9 cellular contexts compared by ENCODE assay signal in genomic region chr2:231394201-231395141, GRCh38. TPM values are rescaled to one million over a fixed set of nuclear protein-coding genes. Genes with fewer than 3 reads are reported as not detected.
DNase-seq lines count a peak whose midpoint lies in the region; ATAC-seq and TF ChIP-seq lines count a peak whose summit lies in the region.
"Had no signal": no experiment of that assay in that cellular context is flagged by ENCODE, and none has a peak within 500 bp of the region (broad histone marks: within the 10 kb centered on the region; RNA-seq: fewer than 3 reads in every experiment).

No MANE protein-coding gene starts in this region.

- H3K4me1 ChIP-seq in GM23338 (ENCODE audit: insufficient read depth) (peaks cover 22% of the 10 kb centered on the region), Loucy (ENCODE audit: insufficient read depth, low read length, poor library complexity, severe bottlenecking) (peaks cover 54% of the 10 kb centered on the region), gastroesophageal sphincter (peaks cover 0 to 26% (median 3%) of the 10 kb centered on the region in 3 donors)

- peaks cover 33% of the 10 kb centered on the region for H3K4me1 Mint-ChIP-seq in activated CD8-positive, alpha-beta memory T cell treated with anti-CD3 and anti-CD28 coated beads, Interleukin-2, amount 10 ng/mL, durations not matched to agents 7 days and 5 days
- peaks cover 58% of the 10 kb centered on the region for H3K4me1 Mint-ChIP-seq in GM23338
- H3K4me1 Mint-ChIP-seq in activated CD4-positive, alpha-beta memory T cell treated with anti-CD3 and anti-CD28 coated beads, Interleukin-2, amount 10 ng/mL, durations not matched to agents 7 days and 5 days: peaks cover 29% of the 10 kb centered on the region

- TF ChIP-seq POLR2A in gastroesophageal sphincter (IDR thresholded peaks at IDR 0.05): no peak

- peak overlapping the region; percentile 97 for H3K27ac Mint-ChIP-seq in activated CD8-positive, alpha-beta memory T cell treated with anti-CD3 and anti-CD28 coated beads, Interleukin-2, amount 10 ng/mL, durations not matched to agents 7 days and 5 days
- H3K27ac Mint-ChIP-seq in GM23338: peak overlapping the region; percentile 78
- H3K27ac Mint-ChIP-seq in activated CD4-positive, alpha-beta memory T cell treated with anti-CD3 and anti-CD28 coated beads, Interleukin-2, amount 10 ng/mL, durations not matched to agents 7 days and 5 days: no peak overlapping the region

- H3K79me2 ChIP-seq in GM23338 (replicated peaks; ENCODE audit: insufficient read depth) (peaks cover 17% of the 10 kb centered on the region), Loucy (ENCODE audit: insufficient read depth, low read length) (peaks cover 3% of the 10 kb centered on the region; the same call in 1 of the 2 replicates)

- H3K36me3 ChIP-seq in GM23338 (ENCODE audit: insufficient read depth) (no peaks in the 10 kb centered on the region), Loucy (ENCODE audit: insufficient read depth, low read length) (no peaks in the 10 kb centered on the region), gastroesophageal sphincter (no peaks in the 10 kb centered on the region)

- no peaks in the 10 kb centered on the region for H3K27me3 ChIP-seq in GM23338 (ENCODE audit: insufficient read depth)
- H3K27me3 ChIP-seq in Loucy (ENCODE audit: insufficient read depth, low read length, poor library complexity, severe bottlenecking): no peaks in the 10 kb centered on the region
- peaks cover 49% of the 10 kb centered on the region for H3K27me3 ChIP-seq in gastroesophageal sphincter

- H4K20me1 ChIP-seq in GM23338 (replicated peaks; ENCODE audit: insufficient read depth) (no peaks in the 10 kb centered on the region), Loucy (ENCODE audit: insufficient read depth, low read length, poor library complexity, severe bottlenecking) (no peaks in the 10 kb centered on the region)

- ATAC-seq in activated CD8-positive, alpha-beta memory T cell treated with anti-CD3 and anti-CD28 coated beads, Interleukin-2, amount 10 ng/mL, durations not matched to agents 7 days and 5 days: no peak
- ATAC-seq in GM23338: peak; percentile 66
- ATAC-seq in gastroesophageal sphincter: peak; percentile 8

- POLR2A ChIA-PET in activated CD4-positive, alpha-beta memory T cell treated with anti-CD3 and anti-CD28 coated beads, Interleukin-2, amount 10 ng/mL, durations not matched to agents 7 days and 5 days (lab: Charles Lee): no interaction called here

- peak overlapping the region; percentile 87 for H2AFZ ChIP-seq in GM23338
- no peak overlapping the region for H2AFZ ChIP-seq in Loucy (ENCODE audit: low read length)

- H3K4me3 ChIP-seq in GM23338 (peak overlapping the region; percentile 73), Loucy (ENCODE audit: low read length, poor library complexity, severe bottlenecking) (peak overlapping the region; percentile 71), gastroesophageal sphincter (no peak overlapping the region)

- no peaks in the 10 kb centered on the region for H3K9me3 ChIP-seq in Loucy (ENCODE audit: insufficient read depth, low read depth, low read length)
- H3K9me3 ChIP-seq in gastroesophageal sphincter: no peaks in the 10 kb centered on the region

- TF ChIP-seq CTCF in GM23338 (conservative IDR thresholded peaks at IDR 0.05; ENCODE audit: low read depth in 2 of 2) (peak; percentile 65 to 77), Loucy (conservative IDR thresholded peaks at IDR 0.05; ENCODE audit: low read length) (peak; percentile 44), gastroesophageal sphincter (IDR thresholded peaks at IDR 0.05) (no peak)

- CTCF ChIA-PET in activated CD8-positive, alpha-beta memory T cell treated with anti-CD3 and anti-CD28 coated beads, Interleukin-2, amount 10 ng/mL, durations not matched to agents 7 days and 5 days (lab: Charles Lee): interaction anchor here (0.6 to 5.7 kb wide), 9 partner anchors 8 to 1168 kb away, joined by 3 to 32 read pairs (median 5); no protein-coding TSS in a partner anchor
- CTCF ChIA-PET in activated CD4-positive, alpha-beta memory T cell treated with anti-CD3 and anti-CD28 coated beads, Interleukin-2, amount 10 ng/mL, durations not matched to agents 7 days and 5 days (lab: Charles Lee): interaction anchor here (0.9 to 2.1 kb wide), 2 partner anchors 11 to 167 kb away, joined by 3 to 12 read pairs; no protein-coding TSS in a partner anchor

- H3K9me2 ChIP-seq in GM23338 (ENCODE audit: insufficient read depth): no peaks in the 10 kb centered on the region
- H3K9me2 ChIP-seq in Loucy (replicated peaks; ENCODE audit: low read depth, low read length): no peaks in the 10 kb centered on the region

- peak overlapping the region; percentile 76 for H3K4me3 Mint-ChIP-seq in activated CD8-positive, alpha-beta memory T cell treated with anti-CD3 and anti-CD28 coated beads, Interleukin-2, amount 10 ng/mL, durations not matched to agents 7 days and 5 days
- peak overlapping the region; percentile 75 for H3K4me3 Mint-ChIP-seq in GM23338
- H3K4me3 Mint-ChIP-seq in activated CD4-positive, alpha-beta memory T cell treated with anti-CD3 and anti-CD28 coated beads, Interleukin-2, amount 10 ng/mL, durations not matched to agents 7 days and 5 days: no peak overlapping the region

- H3K27me3 Mint-ChIP-seq in activated CD8-positive, alpha-beta memory T cell treated with anti-CD3 and anti-CD28 coated beads, Interleukin-2, amount 10 ng/mL, durations not matched to agents 7 days and 5 days: peaks cover 21% of the 10 kb centered on the region
- H3K27me3 Mint-ChIP-seq in GM23338 (ENCODE audit: insufficient read depth, low read depth, poor library complexity): peaks cover 27% of the 10 kb centered on the region
- peaks cover 31% of the 10 kb centered on the region for H3K27me3 Mint-ChIP-seq in activated CD4-positive, alpha-beta memory T cell treated with anti-CD3 and anti-CD28 coated beads, Interleukin-2, amount 10 ng/mL, durations not matched to agents 7 days and 5 days

- H3K4me2 ChIP-seq in GM23338 (peak overlapping the region; percentile 92), Loucy (ENCODE audit: low read depth, low read length, poor library complexity, severe bottlenecking) (peak overlapping the region; percentile 83)

- H3K27ac ChIP-seq in GM23338 (ENCODE audit: low read depth) (0 out of 2 replicates have a peak overlapping the region, but pooled peaks have one; percentile 7), gastroesophageal sphincter (peak overlapping the region in 1 of 4 donors; percentile 59)
- H3K27ac ChIP-seq: epithelial cell of prostate had no signal

- WGBS in gastroesophageal sphincter (ENCODE audit: low coverage in 1 of 2), 2 donors: 78 to 90% methylated on average over 2 to 8 of the region's 13 CpGs

- peaks cover 2% of the 10 kb centered on the region for H3K36me3 Mint-ChIP-seq in activated CD8-positive, alpha-beta memory T cell treated with anti-CD3 and anti-CD28 coated beads, Interleukin-2, amount 10 ng/mL, durations not matched to agents 7 days and 5 days
- peaks cover 14% of the 10 kb centered on the region for H3K36me3 Mint-ChIP-seq in GM23338 (ENCODE audit: low read depth)
- no peaks in the 10 kb centered on the region for H3K36me3 Mint-ChIP-seq in activated CD4-positive, alpha-beta memory T cell treated with anti-CD3 and anti-CD28 coated beads, Interleukin-2, amount 10 ng/mL, durations not matched to agents 7 days and 5 days (ENCODE audit: low read depth)

- TF ChIP-seq EP300 in gastroesophageal sphincter (IDR thresholded peaks at IDR 0.05): no peak

- no peak for DNase-seq in activated CD8-positive, alpha-beta memory T cell treated with anti-CD3 and anti-CD28 coated beads, Interleukin-2, amount 10 ng/mL, durations not matched to agents 7 days and 5 days
- DNase-seq in activated CD8-positive, alpha-beta memory T cell treated with anti-CD3 and anti-CD28 coated beads, Interleukin-2, amount 50 U/mL, for 4 hours: no peak
- DNase-seq in GM23338 (ENCODE audit: low spot score): peak; percentile 86
- no peak for DNase-seq in activated CD4-positive, alpha-beta memory T cell treated with anti-CD3 and anti-CD28 coated beads, Interleukin-2, amount 10 ng/mL, durations not matched to agents 7 days and 5 days
- no peak for DNase-seq in stimulated activated CD4-positive, alpha-beta T cell treated with anti-CD3 and anti-CD28 coated beads, Interleukin-1b, Interleukin-23, amount 100 ng/mL, for 48 hours
- no peak for DNase-seq in SW480 (ENCODE audit: low spot score)

- peaks cover 11% of the 10 kb centered on the region for H3F3A ChIP-seq in GM23338 (replicated peaks; ENCODE audit: low read depth)
- no peaks in the 10 kb centered on the region for H3F3A ChIP-seq in Loucy (ENCODE audit: low read depth)

- H3K9me3 Mint-ChIP-seq in activated CD8-positive, alpha-beta memory T cell treated with anti-CD3 and anti-CD28 coated beads, Interleukin-2, amount 10 ng/mL, durations not matched to agents 7 days and 5 days (ENCODE audit: low read depth): no peaks in the 10 kb centered on the region
- H3K9me3 Mint-ChIP-seq in GM23338: no peaks in the 10 kb centered on the region
- no peaks in the 10 kb centered on the region for H3K9me3 Mint-ChIP-seq in activated CD4-positive, alpha-beta memory T cell treated with anti-CD3 and anti-CD28 coated beads, Interleukin-2, amount 10 ng/mL, durations not matched to agents 7 days and 5 days

- H3K9ac ChIP-seq in Loucy (ENCODE audit: low read depth, low read length, poor library complexity, severe bottlenecking): peak overlapping the region; percentile 83

TF ChIP-seq in GM23338, 12 proteins besides CTCF, POLR2A, EP300 and RAD21:
- no peak for TF ChIP-seq STAT1 (IDR thresholded peaks at IDR 0.05; ENCODE audit: unreplicated experiment)
- no peak for TF ChIP-seq JUNB (IDR thresholded peaks at IDR 0.05; ENCODE audit: unreplicated experiment)
- TF ChIP-seq ZNF114 (CRISPR knock-in tag; IDR thresholded peaks at IDR 0.05): no peak

RNA-seq across cellular contexts. Expression of gene B3GNT7, which starts 1.0 kb away (rescaled TPM):
- under 1 TPM; 0.47 to 0.49 TPM for total RNA-seq in activated CD8-positive, alpha-beta memory T cell treated with anti-CD3 and anti-CD28 coated beads, Interleukin-2, amount 10 ng/mL, durations not matched to agents 7 days and 5 days
- total RNA-seq in GM23338 (2014; rRNA removed; shearing (Covaris generic)): 78.1 and 89.4 TPM in 2 replicates
- 44.2 and 47.1 TPM in 2 replicates for polyA plus RNA-seq in GM23338 (2016; fragmentation: Nextera tagmentation; extraction: Ambion mirVana)
- 1 to 10 TPM; 3.0 to 5.7 (median 3.6) TPM for total RNA-seq in gastroesophageal sphincter
- total RNA-seq in activated CD4-positive, alpha-beta memory T cell treated with anti-CD3 and anti-CD28 coated beads, Interleukin-2, amount 10 ng/mL, durations not matched to agents 7 days and 5 days: under 1 TPM in 1 of 2 experiments, not detected in 1; 0.15 TPM

Comparison
In these comparisons a context has a peak if more than half of its experiments do, and no peak if none do; other contexts are left out.
1. H3K4me3 ChIP-seq: peak in GM23338 (single experiment) and Loucy (single experiment); none in gastroesophageal sphincter (0 of 2).
2. CTCF ChIP-seq: peak in GM23338 (2 of 2) and Loucy (single experiment); none in gastroesophageal sphincter (0 of 4).
3. RNA of gene B3GNT7, which starts 1.0 kb away (total RNA-seq): 78.1 to 89.4 TPM in GM23338; 3.0 to 5.7 TPM in gastroesophageal sphincter, 0.47 to 0.49 TPM in activated CD8-positive, alpha-beta memory T cell treated with anti-CD3 and anti-CD28 coated beads, Interleukin-2, amount 10 ng/mL, durations not matched to agents 7 days and 5 days and 0.15 TPM in activated CD4-positive, alpha-beta memory T cell treated with anti-CD3 and anti-CD28 coated beads, Interleukin-2, amount 10 ng/mL, durations not matched to agents 7 days and 5 days; every median in the first group is over 10 times any median in the second.